ENCODE assay signal across 25 cellular contexts in genomic region chr9:270657-271237, GRCh38. TPM values are rescaled to one million over a fixed set of nuclear protein-coding genes. Genes with fewer than 3 reads are reported as not detected.
A peak's percentile ranks its signal among the peaks of the same experiment; 100 is the strongest.
DNase-seq lines count a peak whose midpoint lies in the region; ATAC-seq and TF ChIP-seq lines count a peak whose summit lies in the region.
"Had no signal": no experiment of that assay in that cellular context is flagged by ENCODE, and none has a peak within 500 bp of the region (broad histone marks: within the 10 kb centered on the region; RNA-seq: fewer than 3 reads in every experiment).

No MANE protein-coding gene starts in this region.

- H3K4me1 Mint-ChIP-seq in activated CD4-positive, alpha-beta T cell treated with anti-CD3 and anti-CD28 coated beads for 36 hours: peaks cover 35% of the 10 kb centered on the region
- peaks cover 62% of the 10 kb centered on the region for H3K4me1 Mint-ChIP-seq in activated CD4-positive, alpha-beta memory T cell treated with anti-CD3 and anti-CD28 coated beads, Interleukin-2, amount 10 ng/mL, durations not matched to agents 7 days and 5 days
- peaks cover 24 to 58% (median 47%) of the 10 kb centered on the region in 7 donors for H3K4me1 Mint-ChIP-seq in naive thymus-derived CD4-positive, alpha-beta T cell
- H3K4me1 Mint-ChIP-seq in osteocyte (ENCODE audit: unreplicated experiment): no peaks in the 10 kb centered on the region

- CTCF ChIA-PET in activated CD4-positive, alpha-beta T cell treated with anti-CD3 and anti-CD28 coated beads for 36 hours (lab: Charles Lee): no interaction called here
- CTCF ChIA-PET in activated CD4-positive, alpha-beta memory T cell treated with anti-CD3 and anti-CD28 coated beads, Interleukin-2, amount 10 ng/mL, durations not matched to agents 7 days and 5 days (lab: Charles Lee): no interaction called here
- CTCF ChIA-PET in naive thymus-derived CD4-positive, alpha-beta T cell (lab: Charles Lee): interaction anchor here (0.5 kb wide), 1 partner anchor 50 kb away, joined by 5 read pairs; no protein-coding TSS in a partner anchor

- H3K4me1 ChIP-seq in naive thymus-derived CD4-positive, alpha-beta T cell (ENCODE audit: control insufficient read depth in 2 of 2, insufficient read depth in 2 of 2, low read length in 2 of 2): peaks cover 19 to 23% of the 10 kb centered on the region in 2 donors
- H3K4me1 ChIP-seq: uterus had no signal

- H3K27ac ChIP-seq in naive thymus-derived CD4-positive, alpha-beta T cell (ENCODE audit: low read depth, low read length): peak overlapping the region; percentile 88
- H3K27ac ChIP-seq: BLaER1, cardiac muscle cell, SK-N-MC, uterus had no signal

- in situ Hi-C loops in GM13977 (cut with MboI; ENCODE audit: low pct_unique_long_range_greater_than_20kb, low sequenced_read_pairs, unreplicated experiment): loop anchor here (10.0 kb wide), 1 partner anchor 56 kb away; the partner anchor contains the start of gene DOCK8

- H3K36me3 ChIP-seq in naive thymus-derived CD4-positive, alpha-beta T cell (ENCODE audit: control insufficient read depth in 2 of 3, insufficient read depth in 3 of 3, low read length in 3 of 3): no peaks in the 10 kb centered on the region
- H3K36me3 ChIP-seq: BLaER1, cardiac muscle cell, uterus had no signal

- no peak for DNase-seq in activated CD4-positive, alpha-beta T cell treated with anti-CD3 and anti-CD28 coated beads for 36 hours
- no peak for DNase-seq in activated CD4-positive, alpha-beta T cell treated with anti-CD3 and anti-CD28 coated beads for 4 hours
- DNase-seq in GM13977 (ENCODE audit: low spot score): peak; percentile 13
- DNase-seq in activated CD4-positive, alpha-beta memory T cell treated with anti-CD3 and anti-CD28 coated beads, Interleukin-2, amount 10 ng/mL, durations not matched to agents 7 days and 5 days: no peak
- DNase-seq in naive thymus-derived CD4-positive, alpha-beta T cell: no peak
- no peak for DNase-seq in NCI-H524 (lab: John Stamatoyannopoulos, UW)
- DNase-seq in osteocyte (ENCODE audit: extremely low spot score, unreplicated experiment): no peak
- DNase-seq in SW480 (ENCODE audit: low spot score): no peak
- DNase-seq: 8988T; activated CD4-positive, alpha-beta T cell treated with anti-CD3 and anti-CD28 coated beads for 1 hour; amniotic stem cell; DMS53; dorsolateral prefrontal cortex; erythroblast; foreskin melanocyte; KG1; NCI-H1092; NCI-H2029; NCI-H345; posterior cingulate gyrus; stimulated activated CD4-positive, alpha-beta T cell treated with anti-CD3 and anti-CD28 coated beads, Interleukin-4, amount 100 ng/mL, for 4 hours; uterus had no signal

- ATAC-seq in activated CD4-positive, alpha-beta T cell treated with anti-CD3 and anti-CD28 coated beads for 36 hours: no peak
- ATAC-seq in naive thymus-derived CD4-positive, alpha-beta T cell: no peak

- H3K9me3 ChIP-seq in naive thymus-derived CD4-positive, alpha-beta T cell (ENCODE audit: control insufficient read depth in 2 of 3, low read length in 3 of 3): no peaks in the 10 kb centered on the region
- H3K9me3 ChIP-seq: uterus had no signal

- no peak for TF ChIP-seq CTCF in GM13977 (IDR thresholded peaks at IDR 0.05; ENCODE audit: extremely low read depth, insufficient read depth, missing control alignments)
- TF ChIP-seq CTCF in osteocyte (IDR thresholded peaks at IDR 0.05): no peak

- H3K27me3 ChIP-seq in naive thymus-derived CD4-positive, alpha-beta T cell (ENCODE audit: control insufficient read depth in 2 of 2, insufficient read depth in 2 of 2, low read length in 2 of 2): no peaks in the 10 kb centered on the region
- H3K27me3 ChIP-seq: BLaER1, cardiac muscle cell, uterus had no signal

- no peaks in the 10 kb centered on the region for H3K27me3 Mint-ChIP-seq in activated CD4-positive, alpha-beta T cell treated with anti-CD3 and anti-CD28 coated beads for 36 hours
- H3K27me3 Mint-ChIP-seq in activated CD4-positive, alpha-beta memory T cell treated with anti-CD3 and anti-CD28 coated beads, Interleukin-2, amount 10 ng/mL, durations not matched to agents 7 days and 5 days: no peaks in the 10 kb centered on the region
- H3K27me3 Mint-ChIP-seq in naive thymus-derived CD4-positive, alpha-beta T cell: no peaks in the 10 kb centered on the region
- no peaks in the 10 kb centered on the region for H3K27me3 Mint-ChIP-seq in osteocyte (ENCODE audit: unreplicated experiment)

- H3K9me3 Mint-ChIP-seq in activated CD4-positive, alpha-beta T cell treated with anti-CD3 and anti-CD28 coated beads for 36 hours (ENCODE audit: low read depth): peaks cover 4% of the 10 kb centered on the region
- H3K9me3 Mint-ChIP-seq in activated CD4-positive, alpha-beta memory T cell treated with anti-CD3 and anti-CD28 coated beads, Interleukin-2, amount 10 ng/mL, durations not matched to agents 7 days and 5 days: no peaks in the 10 kb centered on the region
- peaks cover 0 to 2% (median 0%) of the 10 kb centered on the region in 11 donors for H3K9me3 Mint-ChIP-seq in naive thymus-derived CD4-positive, alpha-beta T cell
- no peaks in the 10 kb centered on the region for H3K9me3 Mint-ChIP-seq in osteocyte (ENCODE audit: unreplicated experiment)

- intact Hi-C loops in activated CD4-positive, alpha-beta T cell treated with anti-CD3 and anti-CD28 coated beads for 36 hours (cut with DNase I, micrococcal nuclease): loop anchor here (5.0 to 10.0 kb wide), 3 partner anchors 53 to 1747 kb away; partner anchors contain the start of gene SMARCA2 (in 2 of the 2)
- intact Hi-C loops in naive thymus-derived CD4-positive, alpha-beta T cell (cut with micrococcal nuclease): loop anchor here (5.0 to 10.0 kb wide), 3 partner anchors 93 to 1747 kb away; partner anchors contain the start of genes KANK1 (in 1 of the 2), SMARCA2 (in 1 of the 2) and ZNG1A (in 1 of the 2)

- H3K4me3 Mint-ChIP-seq in activated CD4-positive, alpha-beta T cell treated with anti-CD3 and anti-CD28 coated beads for 36 hours: no peak overlapping the region
- H3K4me3 Mint-ChIP-seq in activated CD4-positive, alpha-beta memory T cell treated with anti-CD3 and anti-CD28 coated beads, Interleukin-2, amount 10 ng/mL, durations not matched to agents 7 days and 5 days: peak overlapping the region; percentile 4
- H3K4me3 Mint-ChIP-seq in naive thymus-derived CD4-positive, alpha-beta T cell: peak overlapping the region in 1 of 10 donors; percentile 53
- no peak overlapping the region for H3K4me3 Mint-ChIP-seq in osteocyte (ENCODE audit: unreplicated experiment)

- peaks cover 22% of the 10 kb centered on the region for H3K36me3 Mint-ChIP-seq in activated CD4-positive, alpha-beta T cell treated with anti-CD3 and anti-CD28 coated beads for 36 hours (ENCODE audit: low read depth)
- H3K36me3 Mint-ChIP-seq in activated CD4-positive, alpha-beta memory T cell treated with anti-CD3 and anti-CD28 coated beads, Interleukin-2, amount 10 ng/mL, durations not matched to agents 7 days and 5 days (ENCODE audit: low read depth): peaks cover 58% of the 10 kb centered on the region
- H3K36me3 Mint-ChIP-seq in naive thymus-derived CD4-positive, alpha-beta T cell: peaks cover 5 to 34% (median 6%) of the 10 kb centered on the region in 5 donors
- H3K36me3 Mint-ChIP-seq in osteocyte (ENCODE audit: unreplicated experiment): no peaks in the 10 kb centered on the region

- no peak overlapping the region for H3K4me3 ChIP-seq in naive thymus-derived CD4-positive, alpha-beta T cell (ENCODE audit: low read length)
- H3K4me3 ChIP-seq: BLaER1, cardiac muscle cell, dorsolateral prefrontal cortex, SK-N-MC, uterus had no signal

- POLR2A ChIA-PET in activated CD4-positive, alpha-beta T cell treated with anti-CD3 and anti-CD28 coated beads for 36 hours (lab: Charles Lee): no interaction called here
- POLR2A ChIA-PET in activated CD4-positive, alpha-beta memory T cell treated with anti-CD3 and anti-CD28 coated beads, Interleukin-2, amount 10 ng/mL, durations not matched to agents 7 days and 5 days (lab: Charles Lee): interaction anchor here (1.3 to 13.8 kb wide), 3 partner anchors 33 to 55 kb away, joined by 8 to 197 read pairs (median 195); partner anchors contain the start of gene DOCK8
- POLR2A ChIA-PET in naive thymus-derived CD4-positive, alpha-beta T cell (lab: Charles Lee): no interaction called here

- H3K27ac Mint-ChIP-seq in activated CD4-positive, alpha-beta T cell treated with anti-CD3 and anti-CD28 coated beads for 36 hours: peak overlapping the region; percentile 62
- peak overlapping the region; percentile 97 for H3K27ac Mint-ChIP-seq in activated CD4-positive, alpha-beta memory T cell treated with anti-CD3 and anti-CD28 coated beads, Interleukin-2, amount 10 ng/mL, durations not matched to agents 7 days and 5 days
- H3K27ac Mint-ChIP-seq in naive thymus-derived CD4-positive, alpha-beta T cell: peak overlapping the region in 6 of 9 donors; percentile 68 to 99 (median 96)
- no peak overlapping the region for H3K27ac Mint-ChIP-seq in osteocyte (ENCODE audit: unreplicated experiment)

RNA-seq across cellular contexts. Expression of gene DOCK8, which starts 56.1 kb away (rescaled TPM):
- total RNA-seq in activated CD4-positive, alpha-beta T cell treated with anti-CD3 and anti-CD28 coated beads for 36 hours: 100 to 1,000 TPM; 100 to 125 TPM
- 100 to 1,000 TPM; 370 to 374 TPM for total RNA-seq in activated CD4-positive, alpha-beta memory T cell treated with anti-CD3 and anti-CD28 coated beads, Interleukin-2, amount 10 ng/mL, durations not matched to agents 7 days and 5 days
- total RNA-seq in naive thymus-derived CD4-positive, alpha-beta T cell: 100 to 1,000 TPM; 162 to 294 (median 280) TPM
- polyA plus RNA-seq in naive thymus-derived CD4-positive, alpha-beta T cell: 10 to 100 TPM; 47.7 to 84.6 TPM
- not detected in 2 replicates for total RNA-seq in osteocyte
- total RNA-seq: cardiac muscle cell had no signal

Comparison
In these comparisons a context has a peak if more than half of its experiments do, and no peak if none do; other contexts are left out.
1. RNA of gene DOCK8, which starts 56.1 kb away (total RNA-seq): 370 to 374 TPM in activated CD4-positive, alpha-beta memory T cell treated with anti-CD3 and anti-CD28 coated beads, Interleukin-2, amount 10 ng/mL, durations not matched to agents 7 days and 5 days, 162 to 294 TPM in naive thymus-derived CD4-positive, alpha-beta T cell and 100 to 125 TPM in activated CD4-positive, alpha-beta T cell treated with anti-CD3 and anti-CD28 coated beads for 36 hours; not detected in osteocyte; every median in the first group is over 100 times any median in the second.